Comparison of ENCODE assay signal across 14 cellular contexts in the genomic region with DNA sequence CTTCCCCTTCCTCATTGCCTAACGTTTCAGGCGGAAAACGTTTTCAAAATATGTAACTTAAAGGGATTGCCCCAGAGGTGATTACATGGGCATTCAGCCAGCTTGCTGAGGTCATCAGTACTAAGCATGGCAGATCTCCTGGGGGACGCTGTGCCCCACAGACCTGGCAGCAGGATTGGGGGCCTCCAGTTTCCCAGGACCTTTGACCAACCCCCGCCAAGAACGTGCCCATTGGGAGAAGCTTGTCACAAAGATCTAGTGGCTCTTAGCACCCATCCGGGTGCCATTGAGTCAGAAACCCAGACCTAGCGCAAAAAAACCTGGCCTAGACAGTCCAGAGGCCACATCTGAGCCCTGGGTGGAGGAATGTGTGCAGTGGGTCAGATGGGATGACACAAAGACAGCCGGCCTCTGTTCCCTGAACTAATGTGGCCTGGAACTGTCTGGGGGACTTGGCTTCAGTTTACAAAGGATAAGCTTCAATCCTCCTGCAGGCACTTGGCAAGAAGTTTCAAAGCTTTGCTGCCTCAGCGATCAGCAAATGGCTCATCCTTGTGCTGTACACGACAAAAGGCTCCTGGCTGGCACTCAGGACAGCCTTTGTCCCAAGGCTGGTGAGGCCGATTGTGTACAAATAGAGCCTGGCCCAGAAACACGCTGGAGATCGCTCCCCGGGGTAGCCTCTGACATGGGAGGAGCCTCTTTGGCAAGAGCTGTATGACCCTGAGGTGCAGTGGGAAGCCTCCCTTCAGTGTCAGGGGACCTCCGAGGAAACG. TPM values are rescaled to one million over a fixed set of nuclear protein-coding genes. Genes with fewer than 3 reads are reported as not detected.
DNase-seq lines count a peak whose midpoint lies in the region; ATAC-seq and TF ChIP-seq lines count a peak whose summit lies in the region.
"Had no signal": no experiment of that assay in that cellular context is flagged by ENCODE, and none has a peak within 500 bp of the region (broad histone marks: within the 10 kb centered on the region; RNA-seq: fewer than 3 reads in every experiment).

No MANE protein-coding gene starts in this region.

- no peak for TF ChIP-seq CTCF in hepatocyte (IDR thresholded peaks at IDR 0.05; ENCODE audit: poor library complexity)

- WGBS in hepatocyte (ENCODE audit: low lambda C conversion rate, missing lambda C conversion rate), result 49% methylated on average over 17 of the region's 17 CpGs

- H3K4me1 Mint-ChIP-seq in activated CD4-positive, alpha-beta memory T cell treated with anti-CD3 and anti-CD28 coated beads, Interleukin-2, amount 10 ng/mL, durations not matched to agents 7 days and 5 days, result peaks cover 8% of the 10 kb centered on the region

- no peak overlapping the region for H3K4me3 ChIP-seq in hepatocyte

- POLR2A ChIA-PET in activated CD4-positive, alpha-beta memory T cell treated with anti-CD3 and anti-CD28 coated beads, Interleukin-2, amount 10 ng/mL, durations not matched to agents 7 days and 5 days (lab: Charles Lee), result interaction anchor here (1.1 to 2.2 kb wide), 4 partner anchors 8 to 21 kb away, joined by 3 to 9 read pairs (median 4); a partner anchor contains a TSS

- no peaks in the 10 kb centered on the region for H3K9me2 ChIP-seq in hepatocyte (replicated peaks; ENCODE audit: insufficient read depth)

- H3K36me3 Mint-ChIP-seq in activated CD4-positive, alpha-beta memory T cell treated with anti-CD3 and anti-CD28 coated beads, Interleukin-2, amount 10 ng/mL, durations not matched to agents 7 days and 5 days (ENCODE audit: low read depth), result no peaks in the 10 kb centered on the region

- peaks cover 17% of the 10 kb centered on the region for H3K27me3 Mint-ChIP-seq in activated CD4-positive, alpha-beta memory T cell treated with anti-CD3 and anti-CD28 coated beads, Interleukin-2, amount 10 ng/mL, durations not matched to agents 7 days and 5 days

- no peaks in the 10 kb centered on the region for H3K79me2 ChIP-seq in hepatocyte

- CTCF ChIA-PET in activated CD4-positive, alpha-beta memory T cell treated with anti-CD3 and anti-CD28 coated beads, Interleukin-2, amount 10 ng/mL, durations not matched to agents 7 days and 5 days (lab: Charles Lee), result interaction anchor here (1.3 kb wide), 1 partner anchor 12 kb away, joined by 5 read pairs; no protein-coding TSS in a partner anchor

- H3K4me1 ChIP-seq in hepatocyte (ENCODE audit: insufficient read depth), result peaks cover 36% of the 10 kb centered on the region

- intact Hi-C loops in posterior vena cava (cut with DNase I), result no loop called here

- no peak overlapping the region for H3K4me3 Mint-ChIP-seq in activated CD4-positive, alpha-beta memory T cell treated with anti-CD3 and anti-CD28 coated beads, Interleukin-2, amount 10 ng/mL, durations not matched to agents 7 days and 5 days

- ATAC-seq in GM18870 (IDR thresholded peaks at IDR 0.05; ENCODE audit: unreplicated experiment), result no peak

- H3K9me3 Mint-ChIP-seq in activated CD4-positive, alpha-beta memory T cell treated with anti-CD3 and anti-CD28 coated beads, Interleukin-2, amount 10 ng/mL, durations not matched to agents 7 days and 5 days, result no peaks in the 10 kb centered on the region

- no peak overlapping the region for H3K27ac Mint-ChIP-seq in activated CD4-positive, alpha-beta memory T cell treated with anti-CD3 and anti-CD28 coated beads, Interleukin-2, amount 10 ng/mL, durations not matched to agents 7 days and 5 days

- in situ Hi-C loops in G401 (cut with HindIII; ENCODE audit: low sequenced_read_pairs), result no loop called here

- H3K36me3 ChIP-seq in hepatocyte (replicated peaks; ENCODE audit: insufficient read depth, low read depth), result no peaks in the 10 kb centered on the region

- peak overlapping the region; percentile 57 for H3K4me2 ChIP-seq in hepatocyte

- H2AFZ ChIP-seq in hepatocyte, result no peak overlapping the region

- H3K27ac ChIP-seq in hepatocyte, result peak overlapping the region; percentile 80

- H4K20me1 ChIP-seq in hepatocyte (ENCODE audit: insufficient read depth, poor library complexity, severe bottlenecking), result no peaks in the 10 kb centered on the region

- no peaks in the 10 kb centered on the region for H3K9me3 ChIP-seq in hepatocyte (ENCODE audit: low read depth)

- H3K27me3 ChIP-seq in hepatocyte, result no peaks in the 10 kb centered on the region

- peak; percentile 87 for DNase-seq in G401 (ENCODE audit: low spot score)
- peak; percentile 65 for DNase-seq in amniotic epithelial cell (ENCODE audit: low read depth)
- peak; percentile 55 for DNase-seq in hepatocyte (ENCODE audit: low spot score)
- peak; percentile 70 for DNase-seq in posterior vena cava (ENCODE audit: low spot score)
- no peak for DNase-seq in HT-29 (ENCODE audit: low spot score)
- no peak for DNase-seq in activated gamma-delta T cell treated with Interleukin-2 at 50 U/mL for 16 hours
- DNase-seq in activated CD4-positive, alpha-beta memory T cell treated with anti-CD3 and anti-CD28 coated beads, Interleukin-2, amount 10 ng/mL, durations not matched to agents 7 days and 5 days, result no peak
- DNase-seq: effector memory CD4-positive, alpha-beta T cell; HCEC 1CT; NCI-H1436; stimulated activated CD4-positive, alpha-beta T cell treated with anti-CD3 and anti-CD28 coated beads, Interleukin-1b, Interleukin-23, amount 100 ng/mL, for 48 hours had no signal

RNA-seq across cellular contexts. Expression of a gene that starts 9.5 kb away (rescaled TPM):
- total RNA-seq in G401 (2014; rRNA removed; shearing (Covaris generic)), result 5.0 and 6.7 TPM in 2 replicates
- total RNA-seq in hepatocyte (17.9 and 23.6 TPM in 2 replicates), posterior vena cava (1 to 10 TPM; 1.8 to 6.3 TPM)
- 29.7 and 39.1 TPM in 2 replicates for polyA plus RNA-seq in hepatocyte
- 7.1 and 8.3 TPM in 2 replicates for total RNA-seq in HT-29 (2014; rRNA removed; shearing (Covaris generic))
- 10 to 100 TPM; 10.2 to 10.3 TPM for total RNA-seq in activated CD4-positive, alpha-beta memory T cell treated with anti-CD3 and anti-CD28 coated beads, Interleukin-2, amount 10 ng/mL, durations not matched to agents 7 days and 5 days

RNA-seq across cellular contexts. Expression of a gene that starts 28.8 kb away (rescaled TPM):
- not detected in 2 replicates for total RNA-seq in G401 (2014; rRNA removed; shearing (Covaris generic))
- total RNA-seq in hepatocyte, result 0.57 and 1.1 TPM in 2 replicates
- 0.92 and 1.5 TPM in 2 replicates for polyA plus RNA-seq in hepatocyte
- 1 to 10 TPM; 1.2 to 1.3 TPM for total RNA-seq in posterior vena cava
- total RNA-seq in HT-29 (2014; rRNA removed; shearing (Covaris generic)), result not detected in 2 replicates
- total RNA-seq in activated CD4-positive, alpha-beta memory T cell treated with anti-CD3 and anti-CD28 coated beads, Interleukin-2, amount 10 ng/mL, durations not matched to agents 7 days and 5 days, result 100 to 1,000 TPM; 320 to 323 TPM
- total RNA-seq: SK-MEL-5 had no signal

RNA-seq across cellular contexts. Expression of a gene that starts 33.7 kb away (rescaled TPM):
- total RNA-seq in G401 (2014; rRNA removed; shearing (Covaris generic)), result not detected in 2 replicates
- 1.3 and 2.8 TPM in 2 replicates for total RNA-seq in hepatocyte
- 0.47 and 0.97 TPM in 2 replicates for polyA plus RNA-seq in hepatocyte
- total RNA-seq in posterior vena cava, result not detected
- total RNA-seq in HT-29 (2014; rRNA removed; shearing (Covaris generic)), result not detected in 2 replicates
- 1 to 10 TPM; 3.4 to 3.9 TPM for total RNA-seq in activated CD4-positive, alpha-beta memory T cell treated with anti-CD3 and anti-CD28 coated beads, Interleukin-2, amount 10 ng/mL, durations not matched to agents 7 days and 5 days
- total RNA-seq: kidney epithelial cell, SK-MEL-5 had no signal

Comparison
In these comparisons a context has a peak if more than half of its experiments do, and no peak if none do; other contexts are left out.
1. DNase-seq: peak in G401 (single experiment), amniotic epithelial cell (single experiment), hepatocyte (single experiment) and posterior vena cava (single experiment); none in HT-29 (single experiment), activated gamma-delta T cell treated with Interleukin-2 at 50 U/mL for 16 hours (single experiment) and activated CD4-positive, alpha-beta memory T cell treated with anti-CD3 and anti-CD28 coated beads, Interleukin-2, amount 10 ng/mL, durations not matched to agents 7 days and 5 days (single experiment).
2. RNA of a gene that starts 28.8 kb away (total RNA-seq): 320 to 323 TPM in activated CD4-positive, alpha-beta memory T cell treated with anti-CD3 and anti-CD28 coated beads, Interleukin-2, amount 10 ng/mL, durations not matched to agents 7 days and 5 days; 1.2 to 1.3 TPM in posterior vena cava, 0.57 to 1.1 TPM in hepatocyte, not detected in G401 and not detected in HT-29; every median in the first group is over 100 times any median in the second.